In genomic region chr4:99875073-99875472, GRCh38 we compare ENCODE assay signal across 21 cellular contexts. TPM values are rescaled to one million over a fixed set of nuclear protein-coding genes. Genes with fewer than 3 reads are reported as not detected.
"Had no signal": no experiment of that assay in that cellular context is flagged by ENCODE, and none has a peak within 500 bp of the region (broad histone marks: within the 10 kb centered on the region; RNA-seq: fewer than 3 reads in every experiment).

No MANE protein-coding gene starts in this region.

- H3K27ac ChIP-seq: breast epithelium, esophagus squamous epithelium, gastroesophageal sphincter, spleen had no signal

- ATAC-seq: gastroesophageal sphincter; left cardiac atrium; naive thymus-derived CD4-positive, alpha-beta T cell; WTC11 had no signal

- H3K9me3 ChIP-seq: breast epithelium, esophagus squamous epithelium, gastroesophageal sphincter, spleen had no signal

- FAIRE-seq: colon, islet of Langerhans, urothelium cell line had no signal

- H3K27me3 ChIP-seq: breast epithelium, esophagus squamous epithelium, gastroesophageal sphincter, spleen had no signal

- H3K4me3 ChIP-seq: breast epithelium, esophagus squamous epithelium, gastroesophageal sphincter, spleen had no signal

- H3K36me3 ChIP-seq: breast epithelium had no signal

- H3K4me1 ChIP-seq: breast epithelium, gastroesophageal sphincter, spleen had no signal

- DNase-seq: activated naive CD4-positive, alpha-beta T cell; activated naive CD8-positive, alpha-beta T cell treated with anti-CD3 and anti-CD28 coated beads for 36 hours; activated T-cell treated with anti-CD3 and anti-CD28 coated beads, Interleukin-2, amount 50 U/mL, for 1 hour; effector memory CD4-positive, alpha-beta T cell; esophagus squamous epithelium; head of caudate nucleus; left cardiac atrium; naive thymus-derived CD4-positive, alpha-beta T cell; occipital lobe; retina; spleen; stimulated activated CD4-positive, alpha-beta T cell treated with anti-CD3 and anti-CD28 coated beads, Interleukin-4, amount 100 ng/mL, for 1 hour; stimulated activated naive CD4-positive, alpha-beta T cell treated with Interleukin-2 at 50 U/mL for 16 hours had no signal

RNA-seq across cellular contexts. Expression of gene DAPP1, which starts 58.4 kb away (rescaled TPM):
- total RNA-seq: dermis microvascular lymphatic vessel endothelial cell, neural crest cell, WTC11 had no signal
